Comparison of ENCODE assay signal across 8 cellular contexts in genomic region chr10:132904169-132904813, GRCh38. TPM values are rescaled to one million over a fixed set of nuclear protein-coding genes. Genes with fewer than 3 reads are reported as not detected.
DNase-seq lines count a peak whose midpoint lies in the region; ATAC-seq and TF ChIP-seq lines count a peak whose summit lies in the region.

No MANE protein-coding gene starts in this region.

- DNase-seq in NCI-H2196 (lab: John Stamatoyannopoulos, UW; ENCODE audit: unreplicated experiment) (peak; percentile 62), NCI-H2196 treated with DMSO at 0.1 percent for 48 hours (lab: John Stamatoyannopoulos, UW; ENCODE audit: unreplicated experiment) (no peak), LHCN-M2 (ENCODE audit: low read depth) (peak; percentile 3), fibroblast of the aortic adventitia (ENCODE audit: low read depth) (peak; percentile 21), posterior vena cava (ENCODE audit: low spot score) (peak; percentile 54)
- peak; percentile 61 to 67 for DNase-seq in activated CD4-positive, alpha-beta T cell treated with anti-CD3 and anti-CD28 coated beads, Interleukin-2, amount 50 U/mL, for 48 hours

- intact Hi-C loops in posterior vena cava (cut with DNase I) = no loop called here

- peak; percentile 69 for TF ChIP-seq CTCF in fibroblast of the aortic adventitia (IDR thresholded peaks at IDR 0.05; ENCODE audit: insufficient read depth, low read length)

- ATAC-seq in HG03457 (IDR thresholded peaks at IDR 0.05; ENCODE audit: unreplicated experiment) (no peak), GM19397 (IDR thresholded peaks at IDR 0.05; ENCODE audit: unreplicated experiment) (no peak)

- H3K4me3 ChIP-seq in fibroblast of the aortic adventitia (ENCODE audit: low read depth, low read length) = no peak overlapping the region

RNA-seq across cellular contexts. Expression of gene CFAP46, which starts 38.1 kb away (rescaled TPM):
- total RNA-seq in LHCN-M2 (2014; rRNA removed) = not detected in 2 replicates
- 0.10 TPM for polyA plus RNA-seq in LHCN-M2 (2012)
- total RNA-seq in fibroblast of the aortic adventitia (ENCODE audit: low replicate concordance) = 0.09 and 1.5 TPM in 2 replicates
- total RNA-seq in posterior vena cava = under 1 TPM; 0.14 to 0.81 TPM
